Comparison of ENCODE assay signal across 8 cellular contexts in the genomic region with DNA sequence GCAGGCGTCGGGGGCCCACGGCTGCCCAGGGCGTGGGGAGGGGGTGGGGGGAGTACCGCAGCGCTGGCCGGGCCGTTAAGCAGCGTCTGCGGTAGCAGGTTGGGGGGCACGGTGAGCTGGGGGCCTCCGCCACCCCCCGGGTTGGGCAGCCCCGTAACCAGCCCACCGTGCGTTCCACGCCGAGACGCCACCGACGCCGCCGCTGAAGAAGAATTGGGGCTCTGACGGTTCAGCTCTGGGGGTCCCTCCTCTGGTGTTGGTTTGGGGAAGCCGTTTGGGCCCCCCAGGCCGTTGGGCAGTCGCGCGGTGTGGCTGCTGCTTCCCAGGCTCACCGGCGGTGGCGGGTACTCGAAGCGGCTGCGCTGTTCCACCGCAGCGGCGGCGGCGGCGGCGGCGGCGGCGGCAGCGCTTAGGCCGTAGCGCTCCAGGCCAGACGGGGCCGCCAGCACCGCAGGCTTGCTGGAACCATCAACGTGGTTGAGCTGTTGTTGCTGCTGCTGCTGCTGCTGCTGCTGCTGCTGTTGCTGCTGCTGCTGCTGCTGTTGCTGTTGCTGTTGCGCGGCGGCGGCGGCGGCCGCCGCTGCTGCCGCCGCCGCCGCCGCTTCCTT. TPM values are rescaled to one million over a fixed set of nuclear protein-coding genes. Genes with fewer than 3 reads are reported as not detected.
DNase-seq lines count a peak whose midpoint lies in the region; ATAC-seq and TF ChIP-seq lines count a peak whose summit lies in the region.

No MANE protein-coding gene starts in this region.

- no peak overlapping the region for H2AFZ ChIP-seq in KMS-11 (ENCODE audit: low read depth)

- ATAC-seq in GM19023 (IDR thresholded peaks at IDR 0.05; ENCODE audit: unreplicated experiment), result peak; percentile 15

- intact Hi-C loops in thyroid gland (cut with DNase I), result loop anchor here (5.0 kb wide), 1 partner anchor 70 kb away; no protein-coding TSS in a partner anchor

- H3K4me3 ChIP-seq in AG09309 (ENCODE audit: control insufficient read depth, low read depth, low read length) (peak overlapping the region; percentile 83), KMS-11 (IDR thresholded peaks at IDR 0.05; ENCODE audit: insufficient read depth, low read depth, low read length) (no peak overlapping the region), thyroid gland (replicated peaks in 1 of 3) (peak overlapping the region; percentile 41 to 66 (median 50))

- TF ChIP-seq CTCF in AG09309 (IDR thresholded peaks at IDR 0.05; ENCODE audit: control insufficient read depth, insufficient read depth, low read depth, low read length, missing control alignments) (no peak), KMS-11 (conservative IDR thresholded peaks at IDR 0.05; ENCODE audit: low read depth, low read length) (no peak), mesothelial cell of epicardium (IDR thresholded peaks at IDR 0.05; ENCODE audit: unreplicated experiment) (no peak), thyroid gland (IDR thresholded peaks at IDR 0.05) (peak in 2 of 6 experiments; percentile 13 to 14)

- H3K27ac ChIP-seq in KMS-11 (peak overlapping the region; percentile 92), thyroid gland (peak overlapping the region; percentile 100)

- no peaks in the 10 kb centered on the region for H3K27me3 Mint-ChIP-seq in mesothelial cell of epicardium (ENCODE audit: low read depth)

- DNase-seq in AG09309 (ENCODE audit: low read depth) (no peak), mesothelial cell of epicardium (ENCODE audit: low spot score in 2 of 2, unreplicated experiment in 2 of 2) (no peak), thyroid gland (peak in 1 of 2 donors; percentile 45), H4 (ENCODE audit: low spot score) (no peak)
- peak; percentile 36 to 51 for DNase-seq in activated CD4-positive, alpha-beta T cell treated with anti-CD3 and anti-CD28 coated beads for 4 hours
- DNase-seq in effector CD4-positive, alpha-beta T cell, result peak; percentile 47

- no peaks in the 10 kb centered on the region for H3K9me3 Mint-ChIP-seq in mesothelial cell of epicardium

- WGBS in thyroid gland, 2 donors, result 1% methylated on average over 17 of the region's 65 CpGs; no CpG with 5 or more reads in 1 of the 2 donors

- peaks cover 13% of the 10 kb centered on the region for H3K36me3 Mint-ChIP-seq in mesothelial cell of epicardium

- H3K27me3 ChIP-seq in KMS-11 (ENCODE audit: insufficient read depth, low read depth), result no peaks in the 10 kb centered on the region
- H3K27me3 ChIP-seq in thyroid gland, result no peaks in the 10 kb centered on the region

- H3K36me3 ChIP-seq in KMS-11 (ENCODE audit: insufficient read depth) (no peaks in the 10 kb centered on the region), thyroid gland (peaks cover 15 to 16% of the 10 kb centered on the region in 2 donors)

- H3K4me1 ChIP-seq in KMS-11 (ENCODE audit: low read depth, poor library complexity, severe bottlenecking), result peaks cover 51% of the 10 kb centered on the region
- peaks cover 46 to 64% of the 10 kb centered on the region in 2 donors for H3K4me1 ChIP-seq in thyroid gland

- no peak overlapping the region for H3K4me2 ChIP-seq in KMS-11

- H3K4me3 Mint-ChIP-seq in mesothelial cell of epicardium, result peak overlapping the region; percentile 88

- H3K79me2 ChIP-seq in KMS-11 (ENCODE audit: insufficient read depth, low read depth), result peaks cover 39% of the 10 kb centered on the region

- H4K20me1 ChIP-seq in KMS-11 (ENCODE audit: insufficient read depth), result no peaks in the 10 kb centered on the region

- H3K27ac Mint-ChIP-seq in mesothelial cell of epicardium, result no peak overlapping the region

- peaks cover 59% of the 10 kb centered on the region for H3K4me1 Mint-ChIP-seq in mesothelial cell of epicardium

- TF ChIP-seq POLR2A in thyroid gland (IDR thresholded peaks at IDR 0.05), result no peak

- no peaks in the 10 kb centered on the region for H3K9me3 ChIP-seq in thyroid gland

- H3K9ac ChIP-seq in KMS-11, result peak overlapping the region; percentile 87

RNA-seq across cellular contexts. Expression of gene IRF2BPL, which starts 1.5 kb away (rescaled TPM):
- total RNA-seq in mesothelial cell of epicardium, result 126 to 131 TPM (median 128 TPM) in 3 replicates
- total RNA-seq in thyroid gland, result 100 to 1,000 TPM in 1 of 4 donors, 10 to 100 TPM in 3; 43.9 to 103 (median 78.4) TPM
- total RNA-seq in H4 (2014; rRNA removed; shearing (Covaris generic)), result 8.7 and 17.5 TPM in 2 replicates

Comparison
In these comparisons a context has a peak if more than half of its experiments do, and no peak if none do; other contexts are left out.
1. DNase-seq: peak in activated CD4-positive, alpha-beta T cell treated with anti-CD3 and anti-CD28 coated beads for 4 hours (2 of 2) and effector CD4-positive, alpha-beta T cell (single experiment); none in AG09309 (single experiment), mesothelial cell of epicardium (0 of 2) and H4 (single experiment).